Comparison of ENCODE assay signal across 1 cellular context in genomic region chr5:173789031-173789920, GRCh38.
TF ChIP-seq lines count a peak whose summit lies in the region.

No MANE protein-coding gene starts in this region.

TF ChIP-seq in GM12878, 131 proteins besides CTCF, POLR2A, EP300 and RAD21 (continued from another document):
- TF ChIP-seq, protein P1, sequence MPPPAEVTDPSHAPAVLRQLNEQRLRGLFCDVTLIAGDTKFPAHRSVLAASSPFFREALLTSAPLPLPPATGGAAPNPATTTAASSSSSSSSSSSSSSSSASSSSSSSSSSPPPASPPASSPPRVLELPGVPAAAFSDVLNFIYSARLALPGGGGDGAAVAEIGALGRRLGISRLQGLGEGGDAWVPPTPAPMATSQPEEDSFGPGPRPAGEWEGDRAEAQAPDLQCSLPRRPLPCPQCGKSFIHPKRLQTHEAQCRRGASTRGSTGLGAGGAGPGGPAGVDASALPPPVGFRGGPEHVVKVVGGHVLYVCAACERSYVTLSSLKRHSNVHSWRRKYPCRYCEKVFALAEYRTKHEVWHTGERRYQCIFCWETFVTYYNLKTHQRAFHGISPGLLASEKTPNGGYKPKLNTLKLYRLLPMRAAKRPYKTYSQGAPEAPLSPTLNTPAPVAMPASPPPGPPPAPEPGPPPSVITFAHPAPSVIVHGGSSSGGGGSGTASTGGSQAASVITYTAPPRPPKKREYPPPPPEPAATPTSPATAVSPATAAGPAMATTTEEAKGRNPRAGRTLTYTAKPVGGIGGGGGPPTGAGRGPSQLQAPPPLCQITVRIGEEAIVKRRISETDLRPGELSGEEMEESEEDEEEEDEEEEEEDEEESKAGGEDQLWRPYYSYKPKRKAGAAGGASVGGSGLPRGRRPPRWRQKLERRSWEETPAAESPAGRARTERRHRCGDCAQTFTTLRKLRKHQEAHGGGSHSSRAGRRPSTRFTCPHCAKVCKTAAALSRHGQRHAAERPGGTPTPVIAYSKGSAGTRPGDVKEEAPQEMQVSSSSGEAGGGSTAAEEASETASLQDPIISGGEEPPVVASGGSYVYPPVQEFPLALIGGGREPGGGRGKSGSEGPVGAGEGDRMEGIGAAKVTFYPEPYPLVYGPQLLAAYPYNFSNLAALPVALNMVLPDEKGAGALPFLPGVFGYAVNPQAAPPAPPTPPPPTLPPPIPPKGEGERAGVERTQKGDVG (CRISPR knock-in tag; IDR thresholded peaks at IDR 0.05): no peak
- TF ChIP-seq, protein P2, sequence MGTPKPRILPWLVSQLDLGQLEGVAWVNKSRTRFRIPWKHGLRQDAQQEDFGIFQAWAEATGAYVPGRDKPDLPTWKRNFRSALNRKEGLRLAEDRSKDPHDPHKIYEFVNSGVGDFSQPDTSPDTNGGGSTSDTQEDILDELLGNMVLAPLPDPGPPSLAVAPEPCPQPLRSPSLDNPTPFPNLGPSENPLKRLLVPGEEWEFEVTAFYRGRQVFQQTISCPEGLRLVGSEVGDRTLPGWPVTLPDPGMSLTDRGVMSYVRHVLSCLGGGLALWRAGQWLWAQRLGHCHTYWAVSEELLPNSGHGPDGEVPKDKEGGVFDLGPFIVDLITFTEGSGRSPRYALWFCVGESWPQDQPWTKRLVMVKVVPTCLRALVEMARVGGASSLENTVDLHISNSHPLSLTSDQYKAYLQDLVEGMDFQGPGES (IDR thresholded peaks at IDR 0.05): no peak
- peak in 1 of 2 experiments; percentile 63; a peak in 1 of 4 replicates for TF ChIP-seq BHLHE40 (IDR thresholded peaks at IDR 0.05; ENCODE audit: borderline replicate concordance in 1 of 2, low read depth in 2 of 2, low read length in 1 of 2)
- TF ChIP-seq CHD4 (IDR thresholded peaks at IDR 0.05): no peak
